In genomic region chr3:198173080-198173479, GRCh38 we compare ENCODE assay signal across 6 cellular contexts.
A peak's percentile ranks its signal among the peaks of the same experiment; 100 is the strongest.
DNase-seq lines count a peak whose midpoint lies in the region; ATAC-seq, FAIRE-seq and TF ChIP-seq lines count a peak whose summit lies in the region.
"Not testable (repeated sequence)": the region's sequence is repeated elsewhere in the genome, so short reads cannot be mapped to it uniquely, and the experiment has no call there.

No MANE protein-coding gene starts in this region.

- H2AK5ac ChIP-seq in IMR-90 (ENCODE audit: low read depth, low read length); H1 (ENCODE audit: low read depth, low read length): not testable (repeated sequence)

- H3K4me1 ChIP-seq in IMR-90 (ENCODE audit: control insufficient read depth, insufficient read depth, low read length); astrocyte (ENCODE audit: insufficient read depth, low read length); H1 (replicated peaks in 1 of 4; ENCODE audit: control insufficient read depth in 3 of 4, insufficient read depth in 4 of 4, low read length in 3 of 4): not testable (repeated sequence)

- not testable (repeated sequence) for H4K5ac ChIP-seq in IMR-90 (ENCODE audit: low read depth, low read length); H1 (ENCODE audit: insufficient read length, low read depth, low read length)

- H2BK120ac ChIP-seq in IMR-90 (ENCODE audit: low read depth, low read length); H1 (replicated peaks; ENCODE audit: low read depth, low read length): not testable (repeated sequence)

- not testable (repeated sequence) for H2AFZ ChIP-seq in IMR-90 (replicated peaks; ENCODE audit: low read length, poor library complexity); astrocyte (ENCODE audit: low read depth, low read length); H1 (ENCODE audit: low read length)

- peaks cover 27% of the 10 kb centered on the region; the same call in 1 of the 2 replicates for H3K23me2 ChIP-seq in H1 (ENCODE audit: low read depth, low read length)

- dilution Hi-C loops in IMR-90 (cut with HindIII; ENCODE audit: low sequenced_read_pairs, unreplicated experiment): not testable (repeated sequence)

- intact Hi-C loops in IMR-90 (cut with micrococcal nuclease): not testable (repeated sequence)

- not testable (repeated sequence) for H3K27ac Mint-ChIP-seq in astrocyte (ENCODE audit: unreplicated experiment)

- not testable (repeated sequence) for H2BK12ac ChIP-seq in H1 (ENCODE audit: low read depth, low read length)

- FAIRE-seq in GM19239 (lab: Jason Lieb, UNC): peak; percentile 52
- peak; percentile 99 for FAIRE-seq in astrocyte (lab: Jason Lieb, UNC)
- FAIRE-seq in H1 (lab: Jason Lieb, UNC): peak; percentile 97
- peak; percentile 100 for FAIRE-seq in urothelium cell line (lab: Jason Lieb, UNC)

- H3K79me2 ChIP-seq in astrocyte (ENCODE audit: insufficient read depth, low read length); H1 (ENCODE audit: control insufficient read depth in 1 of 2, insufficient read depth in 2 of 2, low read length in 2 of 2): not testable (repeated sequence)

- H3K27ac ChIP-seq in IMR-90 (ENCODE audit: insufficient read depth, low read length); astrocyte (ENCODE audit: low read depth, low read length); H1 (ENCODE audit: low read depth, low read length): not testable (repeated sequence)

- H3K9me1 ChIP-seq in IMR-90 (ENCODE audit: insufficient read depth, low read length): not testable (repeated sequence)

- not testable (repeated sequence) for H3K23ac ChIP-seq in IMR-90 (ENCODE audit: low read depth, low read length); H1 (ENCODE audit: insufficient read length)

- not testable (repeated sequence) for H3K9ac ChIP-seq in IMR-90 (ENCODE audit: low read depth, low read length); astrocyte (ENCODE audit: low read length); H1 (replicated peaks in 1 of 4; ENCODE audit: extremely low read depth in 1 of 4, low read depth in 3 of 4, low read length in 3 of 4)

- not testable (repeated sequence) for H4K8ac ChIP-seq in IMR-90 (ENCODE audit: low read depth in 2 of 2, low read length in 2 of 2); H1 (ENCODE audit: extremely low read depth, insufficient read depth, low read length)

- H2BK20ac ChIP-seq in IMR-90 (ENCODE audit: low read depth, low read length); H1 (ENCODE audit: low read length): not testable (repeated sequence)

- TF ChIP-seq EP300 in H1 (IDR thresholded peaks at IDR 0.05; ENCODE audit: borderline replicate concordance in 1 of 2, low read depth in 2 of 2, low read length in 2 of 2): not testable (repeated sequence)

- not testable (repeated sequence) for H2BK15ac ChIP-seq in IMR-90 (ENCODE audit: low read depth, low read length); H1 (ENCODE audit: low read length)

- H3K9me3 ChIP-seq in IMR-90 (ENCODE audit: control insufficient read depth, insufficient read depth, low read length); astrocyte (ENCODE audit: insufficient read depth, low read depth, low read length); H1 (ENCODE audit: insufficient read depth in 2 of 2, low read depth in 1 of 2, low read length in 1 of 2): not testable (repeated sequence)

- WGBS in IMR-90 (ENCODE audit: extremely low coverage in 2 of 2, insufficient read length in 1 of 2), 2 experiments: 87 to 98% methylated on average over 3 to 4 of the region's 5 CpGs
- 87 to 100% methylated on average over 3 to 5 of the region's 5 CpGs for WGBS in H1 (ENCODE audit: extremely low coverage in 1 of 2, insufficient coverage in 1 of 2, insufficient read length in 1 of 2, insufficient replicate concordance in 2 of 2, low coverage in 1 of 2, low lambda C conversion rate in 2 of 2, missing lambda C conversion rate in 1 of 2), 2 experiments

- not testable (repeated sequence) for H3K27me3 ChIP-seq in IMR-90 (ENCODE audit: control insufficient read depth, insufficient read depth, low read length); astrocyte (ENCODE audit: insufficient read depth, low read length); H1 (replicated peaks in 1 of 4; ENCODE audit: control insufficient read depth in 3 of 4, extremely low read depth in 1 of 4, insufficient read depth in 3 of 4, low read length in 3 of 4)

- H2BK5ac ChIP-seq in IMR-90 (ENCODE audit: low read depth, low read length, poor library complexity, severe bottlenecking): peak overlapping the region; percentile 8
- H2BK5ac ChIP-seq in H1 (ENCODE audit: low read depth, low read length): not testable (repeated sequence)

- not testable (repeated sequence) for H3K36me3 ChIP-seq in IMR-90 (ENCODE audit: control insufficient read depth, insufficient read depth, low read length); astrocyte (ENCODE audit: insufficient read depth, low read length)
- peaks cover 0 to 15% (median 5%) of the 10 kb centered on the region in 4 experiments; a peak in 3 of 8 replicates for H3K36me3 ChIP-seq in H1 (ENCODE audit: control insufficient read depth in 2 of 4, insufficient read depth in 4 of 4, low read length in 3 of 4)

- H3K4me3 Mint-ChIP-seq in astrocyte (ENCODE audit: unreplicated experiment): not testable (repeated sequence)

- H3K18ac ChIP-seq in IMR-90 (ENCODE audit: low read depth, low read length); H1 (ENCODE audit: extremely low read depth, low read length): not testable (repeated sequence)

- not testable (repeated sequence) for H3K9me3 Mint-ChIP-seq in astrocyte (ENCODE audit: unreplicated experiment)

- ATAC-seq in IMR-90 (ENCODE audit: low read depth): not testable (repeated sequence)

- H3K36me3 Mint-ChIP-seq in astrocyte (ENCODE audit: low read depth, unreplicated experiment): not testable (repeated sequence)

- not testable (repeated sequence) for H3K56ac ChIP-seq in IMR-90 (ENCODE audit: extremely low read depth, insufficient read depth, low read length); H1 (replicated peaks; ENCODE audit: insufficient read length, low read depth, low read length)

- H3K4me3 ChIP-seq in IMR-90 (ENCODE audit: insufficient read depth, low read depth, low read length); astrocyte (ENCODE audit: insufficient read depth, low read depth, low read length); H1 (ENCODE audit: extremely low read depth in 1 of 4, insufficient read depth in 2 of 4, low read depth in 3 of 4, low read length in 4 of 4): not testable (repeated sequence)

- TF ChIP-seq POLR2A in IMR-90 (IDR thresholded peaks at IDR 0.05; ENCODE audit: low read depth, low read length); H1 (IDR thresholded peaks at IDR 0.05; ENCODE audit: control extremely low read depth in 1 of 2, low read depth in 2 of 2, low read length in 2 of 2): not testable (repeated sequence)

- H3K79me1 ChIP-seq in IMR-90 (ENCODE audit: low read depth in 1 of 2, low read length in 2 of 2); H1 (ENCODE audit: low read depth, low read length): not testable (repeated sequence)

- in situ Hi-C loops in IMR-90 (cut with MboI; ENCODE audit: low sequenced_read_pairs): not testable (repeated sequence)

- not testable (repeated sequence) for H3K4me2 ChIP-seq in IMR-90 (ENCODE audit: low read depth, low read length); astrocyte (ENCODE audit: low read length); H1 (ENCODE audit: insufficient read depth in 1 of 2, low read depth in 2 of 2, low read length in 2 of 2)

- H3K14ac ChIP-seq in IMR-90 (replicated peaks; ENCODE audit: low read depth, low read length); H1 (ENCODE audit: insufficient read length): not testable (repeated sequence)

- H4K91ac ChIP-seq in IMR-90 (ENCODE audit: insufficient read depth, low read depth, low read length); H1 (replicated peaks; ENCODE audit: insufficient read length, low read length): not testable (repeated sequence)

- not testable (repeated sequence) for H3K4ac ChIP-seq in IMR-90 (ENCODE audit: low read depth, low read length); H1 (replicated peaks; ENCODE audit: insufficient read length, low read depth, low read length)

- POLR2A ChIA-PET in IMR-90 (lab: Charles Lee; ENCODE audit: unreplicated experiment); H1 (lab: Charles Lee; ENCODE audit: partially characterized antibody): not testable (repeated sequence)

- CTCF ChIA-PET in IMR-90 (lab: Yijun Ruan, JAX); H1 (lab: Charles Lee; ENCODE audit: partially characterized antibody): not testable (repeated sequence)

- H3K4me1 Mint-ChIP-seq in astrocyte (ENCODE audit: low read depth, unreplicated experiment): not testable (repeated sequence)

- DNase-seq in GM19239 (ENCODE audit: insufficient read length, low spot score); IMR-90; astrocyte (ENCODE audit: low read depth); H1 (ENCODE audit: low read depth in 1 of 2, low spot score in 2 of 2); urothelium cell line (ENCODE audit: low spot score): not testable (repeated sequence)
- peak; percentile 8 for DNase-seq in islet precursor cell

- TF ChIP-seq CTCF in IMR-90 (conservative IDR thresholded peaks at IDR 0.05; ENCODE audit: low read depth, low read length); astrocyte (IDR thresholded peaks at IDR 0.05; ENCODE audit: insufficient read depth, low read depth, low read length); H1 (IDR thresholded peaks at IDR 0.05; ENCODE audit: control extremely low read depth in 1 of 3, insufficient read depth in 1 of 3, low read depth in 1 of 3, low read length in 3 of 3): not testable (repeated sequence)

- H2AK9ac ChIP-seq in IMR-90 (replicated peaks; ENCODE audit: low read depth, low read length, poor library complexity): not testable (repeated sequence)

- H4K20me1 ChIP-seq in IMR-90 (ENCODE audit: insufficient read depth, low read length); astrocyte (ENCODE audit: insufficient read depth, low read length); H1 (replicated peaks in 1 of 2; ENCODE audit: control insufficient read depth in 1 of 2, insufficient read depth in 2 of 2, low read length in 2 of 2): not testable (repeated sequence)

- not testable (repeated sequence) for BruUV-seq in IMR-90 (replicated peaks; lab: Mats Ljungman, UMichigan)

- TF ChIP-seq RAD21 in IMR-90 (IDR thresholded peaks at IDR 0.05; ENCODE audit: low read length); H1 (IDR thresholded peaks at IDR 0.05 in 1 of 2, conservative IDR thresholded peaks at IDR 0.05 in 1 of 2; ENCODE audit: low read depth in 2 of 2, low read length in 2 of 2): not testable (repeated sequence)

- H3K27me3 Mint-ChIP-seq in astrocyte (ENCODE audit: low read depth, unreplicated experiment): not testable (repeated sequence)
